8 cellular contexts compared by ENCODE assay signal in genomic region chr12:56221757-56222530, GRCh38. TPM values are rescaled to one million over a fixed set of nuclear protein-coding genes. Genes with fewer than 3 reads are reported as not detected.
DNase-seq lines count a peak whose midpoint lies in the region; ATAC-seq, FAIRE-seq and TF ChIP-seq lines count a peak whose summit lies in the region.

TSS of gene RNF41 (minus strand) at chr12:56221922. CDS start at chr12:56214047, 7,875 bp downstream.

- peak; percentile 82 for FAIRE-seq in pancreas (lab: Jason Lieb, UNC)

- no peaks in the 10 kb centered on the region for H3K36me3 ChIP-seq in pancreas
- peaks cover 0 to 18% (median 7%) of the 10 kb centered on the region in 3 donors for H3K36me3 ChIP-seq in tibial artery

- intact Hi-C loops in Right ventricle myocardium inferior (cut with DNase I), result loop anchor here (5.0 kb wide), 1 partner anchor 35 kb away; the partner anchor contains the start of gene ANKRD52
- intact Hi-C loops in pancreas (cut with DNase I), result no loop called here
- intact Hi-C loops in tibial artery (cut with DNase I; ENCODE audit: low total_unique reads), result no loop called here

- H3K4me3 ChIP-seq in GM12864 (ENCODE audit: low read depth, low read length) (peak within 1 kb of the TSS; percentile 95), pancreas (peak within 1 kb of the TSS; percentile 42 to 69 (median 62)), tibial artery (peak within 1 kb of the TSS; percentile 73 to 84)

- H3K27ac ChIP-seq in pancreas, result peak within 1 kb of the TSS; percentile 89 to 99 (median 98)
- H3K27ac ChIP-seq in tibial artery, result peak within 1 kb of the TSS; percentile 92

- peak; percentile 11 for TF ChIP-seq CTCF in GM12864 (IDR thresholded peaks at IDR 0.05; ENCODE audit: low read depth, low read length, missing control alignments)
- no peak for TF ChIP-seq CTCF in pancreas (IDR thresholded peaks at IDR 0.05)
- TF ChIP-seq CTCF in tibial artery (IDR thresholded peaks at IDR 0.05), result peak in 1 of 2 experiments; percentile 36

- DNase-seq in GM12864 (ENCODE audit: low read depth) (peak; percentile 87), NCI-H1417 (lab: John Stamatoyannopoulos, UW) (peak; percentile 96 to 98 (median 98)), SW 1271 (lab: John Stamatoyannopoulos, UW) (peak; percentile 83 to 96), Right ventricle myocardium inferior (ENCODE audit: missing footprints) (peak; percentile 98), pancreas (peak; percentile 95 to 98 (median 97)), tibial artery (peak; percentile 97 to 99)
- peak; percentile 84 for DNase-seq in activated naive CD8-positive, alpha-beta T cell treated with anti-CD3 and anti-CD28 coated beads, Interleukin-2, amount 50 U/mL, for 16 hours (ENCODE audit: low read depth, low spot score)

- 1 to 2% methylated on average over 35 to 42 of the region's 42 CpGs for WGBS in pancreas, 2 donors

- H3K9me3 ChIP-seq in pancreas (no peaks in the 10 kb centered on the region), tibial artery (no peaks in the 10 kb centered on the region)

- ATAC-seq in HG02759 (IDR thresholded peaks at IDR 0.05; ENCODE audit: unreplicated experiment) (peak; percentile 80), Right ventricle myocardium inferior (peak; percentile 92), pancreas (peak; percentile 81 to 92 (median 86))

- H3K27me3 ChIP-seq in pancreas, result no peaks in the 10 kb centered on the region
- H3K27me3 ChIP-seq in tibial artery, result no peaks in the 10 kb centered on the region

- H3K4me1 ChIP-seq in pancreas (peaks cover 0 to 28% (median 10%) of the 10 kb centered on the region in 3 donors), tibial artery (peaks cover 0 to 62% (median 44%) of the 10 kb centered on the region in 4 donors)

RNA-seq across cellular contexts. Expression of gene RNF41, which starts in this region (rescaled TPM):
- 53.8 TPM for total RNA-seq in Right ventricle myocardium inferior
- total RNA-seq in pancreas, result 10 to 100 TPM; 11.6 to 21.9 (median 16.7) TPM
- polyA plus RNA-seq in pancreas, result 10 to 100 TPM in 1 of 2 donors, 1 to 10 TPM in 1; 6.8 to 16.2 TPM

Comparison
In these comparisons a context has a peak if more than half of its experiments do, and no peak if none do; other contexts are left out.
1. Peak in every context shown above with its lines: DNase-seq, ATAC-seq, H3K4me3 ChIP-seq and H3K27ac ChIP-seq.